11 cellular contexts compared by ENCODE assay signal in the genomic region with DNA sequence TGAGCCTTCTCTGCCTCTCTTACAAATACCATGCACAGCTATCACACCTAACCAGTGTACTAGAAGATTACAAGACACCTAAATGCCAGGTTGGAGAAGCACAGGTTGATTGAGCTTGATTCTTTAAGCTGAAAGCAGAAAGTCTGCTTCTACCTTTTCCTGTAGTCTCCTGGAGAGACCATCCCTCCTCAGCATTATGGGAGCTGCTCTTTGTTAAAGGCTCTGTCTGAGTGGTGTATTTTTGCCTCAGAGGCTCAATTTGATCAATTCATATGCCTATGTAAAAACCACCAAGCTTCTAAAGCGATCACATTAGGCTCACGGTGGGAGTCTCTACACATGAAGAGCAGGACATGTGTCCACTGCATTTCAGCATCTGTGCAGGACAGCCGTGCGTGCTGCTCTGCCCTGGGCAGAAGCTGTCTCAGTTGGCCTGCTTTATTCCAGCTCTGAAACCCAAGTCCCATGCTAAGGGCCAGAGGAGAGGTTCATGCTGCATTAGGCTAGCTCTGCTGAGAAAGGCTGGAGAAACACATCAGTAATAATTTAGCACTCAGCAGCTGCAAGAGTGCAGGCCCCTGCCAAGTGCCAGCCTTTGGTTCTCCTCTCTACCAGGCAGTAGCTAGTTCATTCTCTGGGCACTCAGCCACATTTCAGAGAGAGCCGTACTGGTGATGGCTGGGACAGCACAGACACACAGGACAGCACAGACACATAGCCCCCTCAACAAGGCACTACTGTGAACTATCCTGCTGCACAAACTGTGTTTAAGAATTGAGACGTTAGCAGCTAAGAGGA. TPM values are rescaled to one million over a fixed set of nuclear protein-coding genes. Genes with fewer than 3 reads are reported as not detected.
DNase-seq lines count a peak whose midpoint lies in the region; ATAC-seq and TF ChIP-seq lines count a peak whose summit lies in the region.
"Had no signal": no experiment of that assay in that cellular context is flagged by ENCODE, and none has a peak within 500 bp of the region (broad histone marks: within the 10 kb centered on the region; RNA-seq: fewer than 3 reads in every experiment).

No MANE protein-coding gene starts in this region.

- H3K27ac ChIP-seq in thoracic aorta, result no peak overlapping the region

- H3K9me3 ChIP-seq in thoracic aorta, result no peaks in the 10 kb centered on the region

- no peak for TF ChIP-seq CTCF in thoracic aorta (IDR thresholded peaks at IDR 0.05)

- ATAC-seq in SK-N-SH treated with all-trans-retinoic acid at 6 μM for 48 hours (peak; percentile 97), left lobe of liver (peak; percentile 23), thoracic aorta (ENCODE audit: insufficient number of reproducible peaks, low FRiP score, low read depth) (peak; percentile 69), HG03378 (IDR thresholded peaks at IDR 0.05; ENCODE audit: unreplicated experiment) (no peak)

- H3K36me3 ChIP-seq in thoracic aorta, result no peaks in the 10 kb centered on the region

- peaks cover 0 to 8% of the 10 kb centered on the region in 2 donors for H3K4me1 ChIP-seq in thoracic aorta (ENCODE audit: control insufficient read depth in 1 of 2, low read depth in 2 of 2)

- H3K4me3 ChIP-seq in thoracic aorta, result no peak overlapping the region
- H3K4me3 ChIP-seq: skin epidermis had no signal

- H3K27me3 ChIP-seq in thoracic aorta (replicated peaks; ENCODE audit: insufficient read depth), result no peaks in the 10 kb centered on the region

- DNase-seq in NCI-H1436 (lab: John Stamatoyannopoulos, UW) (peak; percentile 40), left lobe of liver (ENCODE audit: low spot score) (no peak), thoracic aorta (ENCODE audit: low spot score) (no peak), T-helper 1 cell (no peak)
- no peak for DNase-seq in activated T-cell treated with anti-CD3 and anti-CD28 coated beads, Interleukin-2, amount 50 U/mL, for 48 hours
- DNase-seq: activated T-cell treated with anti-CD3 and anti-CD28 coated beads, Interleukin-2, amount 50 U/mL, for 1 hour; cortex of kidney; MV-4-11 had no signal

TF ChIP-seq in SK-N-SH treated with all-trans-retinoic acid at 6 μM for 48 hours, 23 proteins besides CTCF, POLR2A, EP300 and RAD21:
- TF ChIP-seq CSDC2 (CRISPR knock-in tag; IDR thresholded peaks at IDR 0.05) (no peak), ISL1 (CRISPR knock-in tag; IDR thresholded peaks at IDR 0.05) (peak; percentile 36; the same call in 1 of the 2 replicates), TCF4 (CRISPR knock-in tag; IDR thresholded peaks at IDR 0.05; ENCODE audit: borderline replicate concordance) (0 out of 2 replicates have a peak, but pooled peaks have one; percentile 45)
- TF ChIP-seq, protein P1, sequence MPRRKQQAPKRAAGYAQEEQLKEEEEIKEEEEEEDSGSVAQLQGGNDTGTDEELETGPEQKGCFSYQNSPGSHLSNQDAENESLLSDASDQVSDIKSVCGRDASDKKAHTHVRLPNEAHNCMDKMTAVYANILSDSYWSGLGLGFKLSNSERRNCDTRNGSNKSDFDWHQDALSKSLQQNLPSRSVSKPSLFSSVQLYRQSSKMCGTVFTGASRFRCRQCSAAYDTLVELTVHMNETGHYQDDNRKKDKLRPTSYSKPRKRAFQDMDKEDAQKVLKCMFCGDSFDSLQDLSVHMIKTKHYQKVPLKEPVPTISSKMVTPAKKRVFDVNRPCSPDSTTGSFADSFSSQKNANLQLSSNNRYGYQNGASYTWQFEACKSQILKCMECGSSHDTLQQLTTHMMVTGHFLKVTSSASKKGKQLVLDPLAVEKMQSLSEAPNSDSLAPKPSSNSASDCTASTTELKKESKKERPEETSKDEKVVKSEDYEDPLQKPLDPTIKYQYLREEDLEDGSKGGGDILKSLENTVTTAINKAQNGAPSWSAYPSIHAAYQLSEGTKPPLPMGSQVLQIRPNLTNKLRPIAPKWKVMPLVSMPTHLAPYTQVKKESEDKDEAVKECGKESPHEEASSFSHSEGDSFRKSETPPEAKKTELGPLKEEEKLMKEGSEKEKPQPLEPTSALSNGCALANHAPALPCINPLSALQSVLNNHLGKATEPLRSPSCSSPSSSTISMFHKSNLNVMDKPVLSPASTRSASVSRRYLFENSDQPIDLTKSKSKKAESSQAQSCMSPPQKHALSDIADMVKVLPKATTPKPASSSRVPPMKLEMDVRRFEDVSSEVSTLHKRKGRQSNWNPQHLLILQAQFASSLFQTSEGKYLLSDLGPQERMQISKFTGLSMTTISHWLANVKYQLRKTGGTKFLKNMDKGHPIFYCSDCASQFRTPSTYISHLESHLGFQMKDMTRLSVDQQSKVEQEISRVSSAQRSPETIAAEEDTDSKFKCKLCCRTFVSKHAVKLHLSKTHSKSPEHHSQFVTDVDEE (CRISPR knock-in tag; IDR thresholded peaks at IDR 0.05), result peak; percentile 56; the same call in 1 of the 2 replicates
- TF ChIP-seq, protein P2, sequence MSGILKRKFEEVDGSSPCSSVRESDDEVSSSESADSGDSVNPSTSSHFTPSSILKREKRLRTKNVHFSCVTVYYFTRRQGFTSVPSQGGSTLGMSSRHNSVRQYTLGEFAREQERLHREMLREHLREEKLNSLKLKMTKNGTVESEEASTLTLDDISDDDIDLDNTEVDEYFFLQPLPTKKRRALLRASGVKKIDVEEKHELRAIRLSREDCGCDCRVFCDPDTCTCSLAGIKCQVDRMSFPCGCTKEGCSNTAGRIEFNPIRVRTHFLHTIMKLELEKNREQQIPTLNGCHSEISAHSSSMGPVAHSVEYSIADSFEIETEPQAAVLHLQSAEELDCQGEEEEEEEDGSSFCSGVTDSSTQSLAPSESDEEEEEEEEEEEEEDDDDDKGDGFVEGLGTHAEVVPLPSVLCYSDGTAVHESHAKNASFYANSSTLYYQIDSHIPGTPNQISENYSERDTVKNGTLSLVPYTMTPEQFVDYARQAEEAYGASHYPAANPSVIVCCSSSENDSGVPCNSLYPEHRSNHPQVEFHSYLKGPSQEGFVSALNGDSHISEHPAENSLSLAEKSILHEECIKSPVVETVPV (CRISPR knock-in tag; IDR thresholded peaks at IDR 0.05), result no peak

RNA-seq across cellular contexts. Expression of a gene that starts 41.6 kb away (rescaled TPM):
- total RNA-seq in left lobe of liver, result 46.1 TPM
- total RNA-seq in thoracic aorta, result 10 to 100 TPM; 55.6 to 58.6 TPM

RNA-seq across cellular contexts. Expression of a gene that starts 41.8 kb away (rescaled TPM):
- 1.8 TPM for total RNA-seq in left lobe of liver
- 10 to 100 TPM in 1 of 2 donors, 1 to 10 TPM in 1; 7.8 to 11.1 TPM for total RNA-seq in thoracic aorta
